20 cellular contexts compared by ENCODE assay signal in the genomic region with DNA sequence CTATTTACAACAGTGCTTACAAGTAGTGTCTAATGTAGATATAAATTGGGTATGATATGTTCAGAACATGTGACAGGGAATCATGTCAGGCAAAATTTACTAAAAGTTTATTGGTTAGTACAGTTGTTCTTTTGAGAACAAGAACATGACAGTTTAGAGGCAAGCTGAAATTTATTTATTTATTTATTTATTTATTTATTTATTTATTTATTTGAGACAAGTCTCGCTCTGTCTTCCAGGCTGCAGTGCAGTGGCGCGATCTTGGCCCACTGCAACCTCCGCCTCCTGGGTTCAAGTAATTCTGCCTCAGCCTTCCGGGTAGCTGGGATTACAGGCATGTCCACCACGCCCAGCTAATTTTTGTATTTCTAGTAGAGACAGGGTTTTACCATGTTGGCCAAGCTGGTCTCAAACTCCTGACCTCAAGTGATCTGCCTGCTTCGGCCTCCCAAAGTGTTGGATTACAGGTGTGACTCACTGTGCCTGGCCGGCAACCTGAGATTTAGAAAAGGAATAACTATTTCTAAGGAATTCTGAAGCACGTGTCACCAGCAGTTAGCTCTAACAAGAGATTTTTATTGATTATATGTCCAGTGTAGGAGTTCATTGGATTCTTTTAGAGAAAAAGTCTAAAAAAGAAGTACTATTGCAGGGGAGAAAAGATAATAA. TPM values are rescaled to one million over a fixed set of nuclear protein-coding genes. Genes with fewer than 3 reads are reported as not detected.
DNase-seq lines count a peak whose midpoint lies in the region; ATAC-seq and TF ChIP-seq lines count a peak whose summit lies in the region.
"Had no signal": no experiment of that assay in that cellular context is flagged by ENCODE, and none has a peak within 500 bp of the region (broad histone marks: within the 10 kb centered on the region; RNA-seq: fewer than 3 reads in every experiment).

No MANE protein-coding gene starts in this region.

- CTCF ChIA-PET in PC-9 (lab: Charles Lee): interaction anchor here (0.6 to 1.9 kb wide), 3 partner anchors 14 to 454 kb away, joined by 3 to 7 read pairs (median 3); a partner anchor contains a TSS

- in situ Hi-C loops in GM23248 (cut with MboI): no loop called here

- 66 to 75% (median 67%) methylated on average over 9 of the region's 9 CpGs for WGBS in psoas muscle, 3 donors
- 96 to 97% methylated on average over 9 of the region's 9 CpGs for WGBS in GM23248 (ENCODE audit: low coverage in 1 of 2, low lambda C conversion rate in 2 of 2, missing lambda C conversion rate in 2 of 2), 2 experiments

- DNase-seq in DMS53 treated with DMSO at 0.1 percent for 48 hours (lab: John Stamatoyannopoulos, UW; ENCODE audit: unreplicated experiment) (peak; percentile 6), PC-9 (peak; percentile 71 to 84), fibroblast of mammary gland (ENCODE audit: low read depth) (peak; percentile 17), psoas muscle (no peak), NCI-H1105 (lab: John Stamatoyannopoulos, UW) (no peak), GM23248 (no peak), NCI-H2171 treated with DMSO at 0.1 percent for 48 hours (lab: John Stamatoyannopoulos, UW) (no peak)
- DNase-seq in activated CD4-positive, alpha-beta T cell treated with anti-CD3 and anti-CD28 coated beads, Interleukin-2, amount 50 U/mL, for 48 hours: no peak
- DNase-seq: activated CD4-positive, alpha-beta T cell treated with anti-CD3 and anti-CD28 coated beads, Interleukin-2, amount 50 U/mL, for 4 hours; activated naive CD8-positive, alpha-beta T cell treated with anti-CD3 and anti-CD28 coated beads, Interleukin-2, amount 50 U/mL, for 24 hours; cerebellar nuclear complex; gastrocnemius medialis; GDM1; mesenchymal stem cell; sigmoid colon; stimulated activated CD4-positive, alpha-beta T cell treated with anti-CD3 and anti-CD28 coated beads, Interleukin-4, amount 100 ng/mL, for 1 hour; stimulated activated CD8-positive, alpha-beta memory T cell treated with anti-CD3 and anti-CD28 coated beads, Interleukin-4, amount 100 ng/mL, for 48 hours; tibial artery had no signal

- POLR2A ChIA-PET in PC-9 (lab: Charles Lee; ENCODE audit: unreplicated experiment): interaction anchor here (0.7 kb wide), 3 partner anchors 48 to 66 kb away, joined by 4 to 5 read pairs (median 5); no protein-coding TSS in a partner anchor

- peak overlapping the region; percentile 39; the same call in 1 of the 2 replicates for H3K4me3 ChIP-seq in PC-9
- H3K4me3 ChIP-seq in fibroblast of mammary gland (ENCODE audit: control insufficient read depth, low read depth, low read length): no peak overlapping the region
- H3K4me3 ChIP-seq in psoas muscle: no peak overlapping the region
- no peak overlapping the region for H3K4me3 ChIP-seq in GM23248
- H3K4me3 ChIP-seq: gastrocnemius medialis, K562, neural progenitor cell, sigmoid colon, tibial artery had no signal

- TF ChIP-seq CTCF in PC-9 (conservative IDR thresholded peaks at IDR 0.05) (no peak), fibroblast of mammary gland (conservative IDR thresholded peaks at IDR 0.05; ENCODE audit: control insufficient read depth, insufficient read depth, low read depth, low read length) (no peak), psoas muscle (IDR thresholded peaks at IDR 0.05) (no peak)

- intact Hi-C loops in PC-9 (cut with micrococcal nuclease; ENCODE audit: unreplicated experiment) (no loop called here), psoas muscle (cut with DNase I) (no loop called here)

- no peaks in the 10 kb centered on the region for H3K9me3 ChIP-seq in PC-9 (ENCODE audit: insufficient read depth, low read depth)
- no peaks in the 10 kb centered on the region for H3K9me3 ChIP-seq in psoas muscle
- no peaks in the 10 kb centered on the region for H3K9me3 ChIP-seq in GM23248 (ENCODE audit: low read depth)
- H3K9me3 ChIP-seq: gastrocnemius medialis, sigmoid colon, tibial artery had no signal

- no peaks in the 10 kb centered on the region for H3K27me3 ChIP-seq in PC-9 (ENCODE audit: insufficient read depth, low read depth)
- H3K27me3 ChIP-seq in psoas muscle (ENCODE audit: insufficient read depth in 3 of 3, low read length in 2 of 3): no peaks in the 10 kb centered on the region
- H3K27me3 ChIP-seq in GM23248 (replicated peaks; ENCODE audit: insufficient read depth): no peaks in the 10 kb centered on the region
- H3K27me3 ChIP-seq: gastrocnemius medialis, neural progenitor cell, sigmoid colon, tibial artery had no signal

- no peaks in the 10 kb centered on the region for H3K9me2 ChIP-seq in PC-9 (ENCODE audit: insufficient read depth)
- no peaks in the 10 kb centered on the region for H3K9me2 ChIP-seq in GM23248 (ENCODE audit: insufficient read depth)

- ATAC-seq in psoas muscle: peak in 3 of 4 donors; percentile 39 to 66 (median 46)
- ATAC-seq: activated naive CD8-positive, alpha-beta T cell treated with anti-CD3 and anti-CD28 coated beads, Interleukin-2, amount 50 U/mL, for 24 hours; gastrocnemius medialis; K562 had no signal

- H3F3A ChIP-seq in PC-9 (ENCODE audit: insufficient read depth, low read depth): peaks cover 50% of the 10 kb centered on the region
- H3F3A ChIP-seq in GM23248 (ENCODE audit: insufficient read depth): no peaks in the 10 kb centered on the region

- H3K4me2 ChIP-seq in PC-9 (peak overlapping the region; percentile 85), GM23248 (ENCODE audit: unreplicated experiment) (no peak overlapping the region)

- H4K20me1 ChIP-seq in PC-9 (ENCODE audit: insufficient read depth) (no peaks in the 10 kb centered on the region), GM23248 (ENCODE audit: insufficient read depth) (0 out of 2 replicates have a peak, but pooled peaks cover 3% of the 10 kb centered on the region)

- H3K27ac ChIP-seq in PC-9: peak overlapping the region; percentile 92
- H3K27ac ChIP-seq in psoas muscle: no peak overlapping the region
- H3K27ac ChIP-seq in GM23248: no peak overlapping the region
- H3K27ac ChIP-seq: neural progenitor cell, tibial artery had no signal

- H3K36me3 ChIP-seq in PC-9 (ENCODE audit: low read depth) (peaks cover 10% of the 10 kb centered on the region; the same call in 1 of the 2 replicates), psoas muscle (ENCODE audit: insufficient read depth in 1 of 2, low read depth in 1 of 2) (no peaks in the 10 kb centered on the region), GM23248 (ENCODE audit: low read depth) (no peaks in the 10 kb centered on the region)
- H3K36me3 ChIP-seq: gastrocnemius medialis, neural progenitor cell, sigmoid colon, tibial artery had no signal

- H3K79me2 ChIP-seq in PC-9 (ENCODE audit: low read depth): peaks cover 81% of the 10 kb centered on the region
- H3K79me2 ChIP-seq in GM23248 (ENCODE audit: insufficient read depth): peaks cover 8% of the 10 kb centered on the region; the same call in 1 of the 2 replicates

- no TSS peak for BruUV-seq in PC-9 (replicated peaks; lab: Mats Ljungman, UMichigan)

- H3K9ac ChIP-seq in GM23248: no peak overlapping the region
- H3K9ac ChIP-seq: neural progenitor cell had no signal

- H2AFZ ChIP-seq in PC-9 (no peak overlapping the region), GM23248 (no peak overlapping the region)
- H2AFZ ChIP-seq: neural progenitor cell had no signal

- H3K4me1 ChIP-seq in PC-9 (replicated peaks; ENCODE audit: insufficient read depth) (peaks cover 84% of the 10 kb centered on the region), psoas muscle (peaks cover 50% of the 10 kb centered on the region), GM23248 (ENCODE audit: insufficient read depth) (no peaks in the 10 kb centered on the region; the same call in 1 of the 2 replicates)

RNA-seq across cellular contexts. Expression of a gene that starts 24.9 kb away (rescaled TPM):
- total RNA-seq in PC-9 (2021): 47.3 and 71.5 TPM in 2 replicates
- 10 to 100 TPM; 14.1 to 26.3 (median 20.0) TPM for total RNA-seq in psoas muscle
- 1 to 10 TPM; 2.7 to 7.6 (median 3.6) TPM for polyA plus RNA-seq in psoas muscle
- 2.1 and 3.1 TPM in 2 replicates for total RNA-seq in GM23248 (2014; rRNA removed; shearing (Covaris generic))
- 4.0 and 5.1 TPM in 2 replicates for polyA plus RNA-seq in GM23248 (2016; fragmentation: Nextera tagmentation; extraction: Ambion mirVana)

Comparison
In these comparisons a context has a peak if more than half of its experiments do, and no peak if none do; other contexts are left out.
1. DNase-seq: peak in DMS53 treated with DMSO at 0.1 percent for 48 hours (single experiment), PC-9 (2 of 2) and fibroblast of mammary gland (single experiment); none in psoas muscle (0 of 2), activated CD4-positive, alpha-beta T cell treated with anti-CD3 and anti-CD28 coated beads, Interleukin-2, amount 50 U/mL, for 48 hours (0 of 2), NCI-H1105 (single experiment), GM23248 (single experiment) and NCI-H2171 treated with DMSO at 0.1 percent for 48 hours (single experiment).